In genomic region chr10:28331821-28332220, GRCh38 we compare ENCODE assay signal across 11 cellular contexts. TPM values are rescaled to one million over a fixed set of nuclear protein-coding genes. Genes with fewer than 3 reads are reported as not detected.
DNase-seq lines count a peak whose midpoint lies in the region; ATAC-seq lines count a peak whose summit lies in the region.
"Had no signal": no experiment of that assay in that cellular context is flagged by ENCODE, and none has a peak within 500 bp of the region (broad histone marks: within the 10 kb centered on the region; RNA-seq: fewer than 3 reads in every experiment).

No MANE protein-coding gene starts in this region.

- H3K36me3 Mint-ChIP-seq in effector memory CD8-positive, alpha-beta T cell (ENCODE audit: insufficient read depth), result peaks cover 41% of the 10 kb centered on the region

- peak overlapping the region; percentile 73 to 92 for H3K4me3 Mint-ChIP-seq in effector memory CD8-positive, alpha-beta T cell

- peaks cover 20% of the 10 kb centered on the region for H3K4me1 ChIP-seq in rectal smooth muscle tissue (ENCODE audit: control insufficient read depth, insufficient read depth, low read length)
- H3K4me1 ChIP-seq: colonic mucosa had no signal

- peak overlapping the region; percentile 53 for H3K27ac ChIP-seq in rectal smooth muscle tissue (ENCODE audit: low read depth, low read length)
- H3K27ac ChIP-seq: colonic mucosa, WERI-Rb-1 had no signal

- H3K9ac ChIP-seq in rectal smooth muscle tissue (ENCODE audit: low read length), result no peak overlapping the region

- H3K36me3 ChIP-seq in rectal smooth muscle tissue (ENCODE audit: control insufficient read depth, insufficient read depth, low read length), result no peaks in the 10 kb centered on the region
- H3K36me3 ChIP-seq: colonic mucosa, WERI-Rb-1 had no signal

- H3K9me3 Mint-ChIP-seq in effector memory CD8-positive, alpha-beta T cell, result no peaks in the 10 kb centered on the region

- H3K4me1 Mint-ChIP-seq in effector memory CD8-positive, alpha-beta T cell (ENCODE audit: low read depth in 2 of 2), result peaks cover 35 to 44% of the 10 kb centered on the region in 2 donors

- no peaks in the 10 kb centered on the region for H3K27me3 Mint-ChIP-seq in effector memory CD8-positive, alpha-beta T cell

- H3K4me3 ChIP-seq in rectal smooth muscle tissue (ENCODE audit: low read length), result no peak overlapping the region
- H3K4me3 ChIP-seq: colonic mucosa had no signal

- H3K27ac Mint-ChIP-seq in effector memory CD8-positive, alpha-beta T cell, result peak overlapping the region; percentile 98 to 100

- intact Hi-C loops in left colon (cut with DNase I, micrococcal nuclease), result no loop called here

- DNase-seq in NCI-H1436 treated with DMSO at 0.1 percent for 48 hours (lab: John Stamatoyannopoulos, UW), result peak; percentile 30
- no peak for DNase-seq in NCI-H1436 (lab: John Stamatoyannopoulos, UW)
- DNase-seq in NCI-H2227 treated with DMSO at 0.1 percent for 48 hours (lab: John Stamatoyannopoulos, UW), result peak; percentile 38
- DNase-seq in effector memory CD8-positive, alpha-beta T cell, result no peak
- no peak for DNase-seq in occipital lobe (lab: John Stamatoyannopoulos, UW)
- no peak for DNase-seq in RKO (ENCODE audit: low spot score)
- DNase-seq in left colon, result no peak
- DNase-seq: colonic mucosa, kidney glomerular epithelial cell, WERI-Rb-1 had no signal

- no peaks in the 10 kb centered on the region for H3K27me3 ChIP-seq in rectal smooth muscle tissue (ENCODE audit: control insufficient read depth, insufficient read depth, low read length)
- H3K27me3 ChIP-seq: colonic mucosa had no signal

- ATAC-seq in effector memory CD8-positive, alpha-beta T cell (replicated peaks), result no peak
- ATAC-seq in left colon, result no peak

RNA-seq across cellular contexts. Expression of gene MPP7, which starts 29.0 kb away (rescaled TPM):
- total RNA-seq in occipital lobe (1.4 TPM), left colon (10 to 100 TPM; 26.9 to 30.4 TPM)

Comparison
In these comparisons a context has a peak if more than half of its experiments do, and no peak if none do; other contexts are left out.
1. DNase-seq: peak in NCI-H1436 treated with DMSO at 0.1 percent for 48 hours (single experiment) and NCI-H2227 treated with DMSO at 0.1 percent for 48 hours (single experiment); none in NCI-H1436 (single experiment), effector memory CD8-positive, alpha-beta T cell (0 of 3), occipital lobe (single experiment), RKO (single experiment) and left colon (0 of 2).
2. RNA of gene MPP7, which starts 29.0 kb away (total RNA-seq): 26.9 to 30.4 TPM in left colon; 1.4 TPM in occipital lobe (single experiment); every median in the first group is over 10 times any median in the second.